Comparison of ENCODE assay signal across 14 cellular contexts in the genomic region with DNA sequence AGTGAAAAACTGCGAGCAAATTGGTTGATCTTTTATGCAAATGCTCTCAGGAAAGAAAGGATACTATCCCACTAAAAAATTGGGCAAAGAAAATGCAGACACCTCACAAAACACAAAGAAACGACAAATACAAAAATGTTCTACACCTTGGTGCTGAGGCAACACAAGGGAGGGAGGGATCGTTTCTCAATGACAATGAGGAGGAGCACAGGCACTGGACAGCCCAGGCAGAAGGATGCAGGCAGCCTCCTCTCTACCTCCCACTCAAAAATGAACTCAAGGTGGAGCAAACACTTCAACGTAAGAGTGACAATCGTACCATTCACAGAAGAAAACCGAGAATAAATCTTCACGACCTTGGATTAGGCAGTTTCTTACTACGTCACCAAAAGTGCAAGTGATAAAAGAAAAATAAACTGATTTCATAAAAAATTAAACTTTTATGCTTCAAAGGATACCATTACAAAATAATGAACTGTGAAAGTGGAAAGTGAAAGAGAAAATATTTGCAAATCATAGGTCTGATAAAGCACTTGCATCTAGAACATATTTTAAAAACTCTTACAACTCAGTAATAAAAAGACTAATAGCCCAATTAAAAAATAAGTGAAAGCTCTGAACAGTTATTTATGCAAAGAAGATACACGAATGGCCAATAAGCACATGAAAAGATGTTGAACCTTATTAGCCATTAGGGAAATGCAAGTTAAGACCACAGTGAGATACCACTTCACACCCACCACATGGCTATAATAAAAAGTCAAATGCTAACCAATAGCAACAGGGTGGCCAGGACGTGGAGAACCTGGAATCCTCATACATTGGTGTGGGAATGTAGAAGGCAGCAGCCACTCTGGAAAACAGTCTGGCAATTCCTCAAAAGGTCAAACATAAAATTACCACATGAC.
DNase-seq lines count a peak whose midpoint lies in the region; ATAC-seq, FAIRE-seq and TF ChIP-seq lines count a peak whose summit lies in the region.
"Had no signal": no experiment of that assay in that cellular context is flagged by ENCODE, and none has a peak within 500 bp of the region (broad histone marks: within the 10 kb centered on the region; RNA-seq: fewer than 3 reads in every experiment).

No MANE protein-coding gene starts in this region.

- TF ChIP-seq POLR2A in right lobe of liver (IDR thresholded peaks at IDR 0.05) (no peak), HepG2 (IDR thresholded peaks at IDR 0.05; ENCODE audit: insufficient read depth in 1 of 2, low read depth in 2 of 2, low read length in 2 of 2) (no peak), K562 (conservative IDR thresholded peaks at IDR 0.05) (no peak)

- no peaks in the 10 kb centered on the region for H3K9me3 Mint-ChIP-seq in stimulated activated naive CD8-positive, alpha-beta T cell treated with anti-CD3 and anti-CD28 coated beads, Interleukin-15, amount 100 ng/mL, for 72 hours
- H3K9me3 Mint-ChIP-seq: H9 had no signal

- WGBS in right lobe of liver (ENCODE audit: insufficient coverage, low coverage, low lambda C conversion rate, missing lambda C conversion rate): 28% methylated on average over 10 of the region's 10 CpGs
- WGBS in HepG2 (ENCODE audit: low lambda C conversion rate): 95% methylated on average over 10 of the region's 10 CpGs
- WGBS in K562 (ENCODE audit: insufficient coverage, low coverage, missing lambda C conversion rate): 34% methylated on average over 10 of the region's 10 CpGs

- intact Hi-C loops in right lobe of liver (cut with DNase I): no loop called here
- intact Hi-C loops in HepG2 (cut with micrococcal nuclease; ENCODE audit: unreplicated experiment): no loop called here
- intact Hi-C loops in K562 (cut with micrococcal nuclease): no loop called here

- no peak for TF ChIP-seq EP300 in HepG2 (IDR thresholded peaks at IDR 0.05; ENCODE audit: low read depth in 2 of 2, low read length in 2 of 2)
- no peak for TF ChIP-seq EP300 in HepG2 (CRISPR knock-in tag; IDR thresholded peaks at IDR 0.05; ENCODE audit: borderline replicate concordance)
- TF ChIP-seq EP300 in K562 (IDR thresholded peaks at IDR 0.05; ENCODE audit: low read length): no peak

- H2AFZ ChIP-seq in HepG2 (ENCODE audit: low read length): no peak overlapping the region
- H2AFZ ChIP-seq in K562 (ENCODE audit: low read depth, low read length): no peak overlapping the region

- peaks cover 40% of the 10 kb centered on the region for H4K20me1 ChIP-seq in HepG2 (ENCODE audit: insufficient read depth, low read length)
- peaks cover 5% of the 10 kb centered on the region; the same call in 1 of the 2 replicates for H4K20me1 ChIP-seq in K562 (replicated peaks; ENCODE audit: control insufficient read depth, insufficient read depth, low read length)

- H3K36me3 ChIP-seq in right lobe of liver: peaks cover 0 to 2% (median under 1%) of the 10 kb centered on the region in 4 donors
- peaks cover 6 to 9% of the 10 kb centered on the region in 2 experiments; a peak in 4 of 5 replicates for H3K36me3 ChIP-seq in HepG2 (replicated peaks in 1 of 2; ENCODE audit: control insufficient read depth in 1 of 2, insufficient read depth in 2 of 2, low read length in 2 of 2)
- peaks cover 2% of the 10 kb centered on the region; the same call in 1 of the 3 replicates for H3K36me3 ChIP-seq in K562 (ENCODE audit: control insufficient read depth, insufficient read depth, low read length)

- no peaks in the 10 kb centered on the region for H3K27me3 Mint-ChIP-seq in stimulated activated naive CD8-positive, alpha-beta T cell treated with anti-CD3 and anti-CD28 coated beads, Interleukin-15, amount 100 ng/mL, for 72 hours

- no peaks in the 10 kb centered on the region for H3K27me3 ChIP-seq in right lobe of liver
- H3K27me3 ChIP-seq in HepG2 (ENCODE audit: control insufficient read depth in 1 of 2, insufficient read depth in 2 of 2, low read length in 2 of 2): no peaks in the 10 kb centered on the region
- H3K27me3 ChIP-seq in K562 (ENCODE audit: control insufficient read depth in 2 of 2, insufficient read depth in 2 of 2, low read length in 2 of 2): no peaks in the 10 kb centered on the region

- no TSS peak for BruUV-seq in HepG2 (replicated peaks; lab: Mats Ljungman, UMichigan)
- BruUV-seq in K562 (replicated peaks; lab: Mats Ljungman, UMichigan): no TSS peak

- no peak overlapping the region for H3K9ac ChIP-seq in HepG2 (ENCODE audit: insufficient read depth, low read depth, low read length)
- H3K9ac ChIP-seq in K562 (ENCODE audit: insufficient read depth in 1 of 2, low read depth in 2 of 2, low read length in 2 of 2): no peak overlapping the region

- H3K79me2 ChIP-seq in HepG2 (ENCODE audit: insufficient read depth, low read length) (peaks cover 73% of the 10 kb centered on the region), K562 (ENCODE audit: control insufficient read depth, insufficient read depth, low read length) (peaks cover 50% of the 10 kb centered on the region)

- H3K27ac ChIP-seq in right lobe of liver (no peak overlapping the region), HepG2 (ENCODE audit: extremely low read length, insufficient read depth, low read length) (no peak overlapping the region), K562 (ENCODE audit: extremely low read depth, low read depth, low read length) (no peak overlapping the region)
- H3K27ac ChIP-seq: C4-2B, lower lobe of right lung had no signal

- ATAC-seq in right lobe of liver (peak in 3 of 4 donors; percentile 36 to 62 (median 59)), HepG2 (no peak), HG03442 (IDR thresholded peaks at IDR 0.05; ENCODE audit: unreplicated experiment) (peak; percentile 50), K562 (peak; percentile 75), GM21367 (IDR thresholded peaks at IDR 0.05; ENCODE audit: unreplicated experiment) (no peak)
- ATAC-seq in stimulated activated naive CD8-positive, alpha-beta T cell treated with anti-CD3 and anti-CD28 coated beads, Interleukin-15, amount 100 ng/mL, for 72 hours: peak; percentile 53

- CTCF ChIA-PET in HepG2 (lab: Yijun Ruan, JAX; ENCODE audit: low intra/inter-chr PET ratio, low total read pairs): no interaction called here
- CTCF ChIA-PET in K562 (lab: Yijun Ruan, JAX; ENCODE audit: low intra/inter-chr PET ratio): no interaction called here

- POLR2A ChIA-PET in HepG2 (lab: Yijun Ruan, JAX): no interaction called here
- POLR2A ChIA-PET in K562 (lab: Yijun Ruan, JAX): no interaction called here

- FAIRE-seq in HepG2 (lab: Jason Lieb, UNC) (no peak), K562 (lab: Jason Lieb, UNC) (peak; percentile 35)

- H3K4me2 ChIP-seq in HepG2 (ENCODE audit: low read depth, low read length) (no peak overlapping the region), K562 (ENCODE audit: insufficient read depth, low read length) (no peak overlapping the region)

- TF ChIP-seq RAD21 in HepG2 (CRISPR knock-in tag; IDR thresholded peaks at IDR 0.05) (no peak), K562 (CRISPR knock-in tag; conservative IDR thresholded peaks at IDR 0.05 in 1 of 2, IDR thresholded peaks at IDR 0.05 in 1 of 2) (no peak)

- H3K4me1 Mint-ChIP-seq in stimulated activated naive CD8-positive, alpha-beta T cell treated with anti-CD3 and anti-CD28 coated beads, Interleukin-15, amount 100 ng/mL, for 72 hours: peaks cover 62% of the 10 kb centered on the region

- H3K4me3 ChIP-seq in right lobe of liver (no peak overlapping the region), HepG2 (replicated peaks in 1 of 3; ENCODE audit: insufficient read depth in 1 of 3, low read depth in 2 of 3, low read length in 3 of 3) (no peak overlapping the region), K562 (no peak overlapping the region)
- H3K4me3 ChIP-seq: lower lobe of right lung had no signal

- DNase-seq in right lobe of liver (no peak), HepG2 (ENCODE audit: low spot score) (no peak), K562 (ENCODE audit: extremely low read depth in 1 of 4, low spot score in 3 of 4) (peak; percentile 24 to 45 (median 29)), ecto neural progenitor cell (ENCODE audit: low spot score) (no peak), SW 1271 (lab: John Stamatoyannopoulos, UW) (no peak)
- no peak for DNase-seq in stimulated activated naive CD8-positive, alpha-beta T cell treated with anti-CD3 and anti-CD28 coated beads, Interleukin-15, amount 100 ng/mL, for 72 hours
- DNase-seq: H9; lower lobe of right lung; NCI-H2081 treated with DMSO at 0.1 percent for 48 hours; SIG-M5; stimulated activated CD8-positive, alpha-beta memory T cell treated with anti-CD3 and anti-CD28 coated beads, Interleukin-4, amount 100 ng/mL, for 48 hours had no signal

- TF ChIP-seq CTCF in right lobe of liver (IDR thresholded peaks at IDR 0.05) (no peak), HepG2 (CRISPR knock-in tag; IDR thresholded peaks at IDR 0.05) (no peak), K562 (IDR thresholded peaks at IDR 0.05 in 2 of 3, conservative IDR thresholded peaks at IDR 0.05 in 1 of 3; ENCODE audit: insufficient read depth in 2 of 3, low read depth in 1 of 3, low read length in 3 of 3) (no peak)

- H3K4me1 ChIP-seq in right lobe of liver (peaks cover 0 to 18% (median 7%) of the 10 kb centered on the region in 4 donors), HepG2 (ENCODE audit: insufficient read depth, low read length) (peaks cover 11% of the 10 kb centered on the region), K562 (replicated peaks in 1 of 2; ENCODE audit: control insufficient read depth in 2 of 2, insufficient read depth in 2 of 2, low read length in 2 of 2) (peaks cover 0 to 18% of the 10 kb centered on the region in 2 experiments)

- H3K9me3 ChIP-seq in right lobe of liver (no peaks in the 10 kb centered on the region), HepG2 (ENCODE audit: low read length) (no peaks in the 10 kb centered on the region), K562 (replicated peaks; ENCODE audit: control insufficient read depth, insufficient read depth, low read depth, low read length) (no peaks in the 10 kb centered on the region)
- H3K9me3 ChIP-seq: lower lobe of right lung had no signal

- H3K27ac Mint-ChIP-seq in stimulated activated naive CD8-positive, alpha-beta T cell treated with anti-CD3 and anti-CD28 coated beads, Interleukin-15, amount 100 ng/mL, for 72 hours: peak overlapping the region in 1 of 2 donors; percentile 54
- H3K27ac Mint-ChIP-seq: H9 had no signal

- H3K9me1 ChIP-seq in K562 (ENCODE audit: control insufficient read depth, insufficient read depth, low read length): no peaks in the 10 kb centered on the region

- H3K4me3 Mint-ChIP-seq in stimulated activated naive CD8-positive, alpha-beta T cell treated with anti-CD3 and anti-CD28 coated beads, Interleukin-15, amount 100 ng/mL, for 72 hours: peak overlapping the region; percentile 66 to 69
- H3K4me3 Mint-ChIP-seq: H9 had no signal

- in situ Hi-C loops in HepG2 (cut with HindIII; ENCODE audit: extremely low pct_ligation_motif_present, low pct_unique_long_range_greater_than_20kb) (no loop called here), K562 (cut with MboI) (no loop called here)

TF ChIP-seq in HepG2, 621 proteins besides CTCF, POLR2A, EP300 and RAD21 (continues in another document):
- no peak for TF ChIP-seq SP4 (CRISPR knock-in tag; IDR thresholded peaks at IDR 0.05)
- no peak for TF ChIP-seq TEAD2 (CRISPR knock-in tag; IDR thresholded peaks at IDR 0.05)
- no peak for TF ChIP-seq ZNF326 (CRISPR knock-in tag; IDR thresholded peaks at IDR 0.05; ENCODE audit: borderline replicate concordance)

TF ChIP-seq in K562, 482 proteins besides CTCF, POLR2A, EP300 and RAD21:
- TF ChIP-seq CTBP1 (IDR thresholded peaks at IDR 0.05; ENCODE audit: borderline replicate concordance) (peak; percentile 36; the same call in 1 of the 2 replicates), ZNF764 (CRISPR knock-in tag; IDR thresholded peaks at IDR 0.05; ENCODE audit: low read depth) (no peak)

Comparison
In these comparisons a context has a peak if more than half of its experiments do, and no peak if none do; other contexts are left out.
1. ATAC-seq: peak in right lobe of liver (3 of 4), HG03442 (single experiment), K562 (single experiment) and stimulated activated naive CD8-positive, alpha-beta T cell treated with anti-CD3 and anti-CD28 coated beads, Interleukin-15, amount 100 ng/mL, for 72 hours (single experiment); none in HepG2 (single experiment) and GM21367 (single experiment).
2. DNase-seq: peak in K562 (4 of 4); none in right lobe of liver (0 of 3), HepG2 (single experiment), stimulated activated naive CD8-positive, alpha-beta T cell treated with anti-CD3 and anti-CD28 coated beads, Interleukin-15, amount 100 ng/mL, for 72 hours (0 of 2), ecto neural progenitor cell (single experiment) and SW 1271 (0 of 2).